ENCODE assay signal across 9 cellular contexts in the genomic region with DNA sequence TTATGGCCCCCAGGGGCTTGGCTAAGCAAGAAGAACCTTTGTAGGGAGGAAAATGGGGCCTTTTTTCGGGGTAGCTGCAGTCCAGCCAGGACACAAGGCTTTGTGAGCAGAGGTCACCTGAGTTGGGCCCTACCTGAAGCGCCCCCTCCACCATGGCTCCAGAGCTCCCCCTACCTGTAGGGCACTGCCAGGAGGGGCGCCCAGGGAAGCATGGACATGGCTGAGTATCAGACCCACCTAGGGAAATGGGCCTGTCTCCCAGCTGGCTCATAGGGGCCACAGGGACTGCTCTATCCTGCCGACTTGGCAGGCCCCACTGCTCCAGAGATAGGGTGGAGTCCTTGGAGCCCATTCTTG. TPM values are rescaled to one million over a fixed set of nuclear protein-coding genes. Genes with fewer than 3 reads are reported as not detected.
A peak's percentile ranks its signal among the peaks of the same experiment; 100 is the strongest.
DNase-seq lines count a peak whose midpoint lies in the region; ATAC-seq and TF ChIP-seq lines count a peak whose summit lies in the region.
"Had no signal": no experiment of that assay in that cellular context is flagged by ENCODE, and none has a peak within 500 bp of the region (broad histone marks: within the 10 kb centered on the region; RNA-seq: fewer than 3 reads in every experiment).

No MANE protein-coding gene starts in this region.

- CTCF ChIA-PET in CD4-positive, alpha-beta memory T cell (lab: Charles Lee; ENCODE audit: partially characterized antibody), result interaction anchor here (1.2 kb wide), 1 partner anchor 74 kb away, joined by 3 read pairs; no protein-coding TSS in a partner anchor

- POLR2A ChIA-PET in CD4-positive, alpha-beta memory T cell (lab: Charles Lee; ENCODE audit: partially characterized antibody), result no interaction called here

- no peaks in the 10 kb centered on the region for H3K36me3 ChIP-seq in endodermal cell (ENCODE audit: control insufficient read depth, insufficient read depth, low read length)
- no peaks in the 10 kb centered on the region for H3K36me3 ChIP-seq in CD4-positive, alpha-beta memory T cell (ENCODE audit: insufficient read depth, low read length)

- 88 to 95% methylated on average over 2 to 4 of the region's 4 CpGs for WGBS in endodermal cell (ENCODE audit: insufficient coverage in 1 of 2, insufficient read length in 1 of 2), 2 experiments

- no peak overlapping the region for H3K9ac ChIP-seq in endodermal cell (ENCODE audit: extremely low read depth, low read length, poor library complexity, severe bottlenecking)

- H3K27ac ChIP-seq in endodermal cell (ENCODE audit: low read depth, low read length) (no peak overlapping the region), caudate nucleus (ENCODE audit: low read depth, low read length) (no peak overlapping the region)
- H3K27ac ChIP-seq in CD4-positive, alpha-beta memory T cell (ENCODE audit: low read depth, low read length), result no peak overlapping the region

- no peaks in the 10 kb centered on the region for H3K9me3 ChIP-seq in endodermal cell (ENCODE audit: control insufficient read depth, low read length)
- H3K9me3 ChIP-seq in CD4-positive, alpha-beta memory T cell (ENCODE audit: control insufficient read depth in 1 of 2, low read length in 2 of 2), result no peaks in the 10 kb centered on the region

- DNase-seq in GM12864 (ENCODE audit: low read depth) (no peak), LNCaP clone FGC (ENCODE audit: low read depth) (no peak), endodermal cell (peak; percentile 55), sciatic nerve (ENCODE audit: low spot score) (no peak), caudate nucleus (lab: John Stamatoyannopoulos, UW) (no peak)
- DNase-seq in CD4-positive, alpha-beta memory T cell, result no peak
- DNase-seq: naive thymus-derived CD8-positive, alpha-beta T cell; stimulated activated CD4-positive, alpha-beta T cell treated with anti-CD3 and anti-CD28 coated beads, Interleukin-12 subunit alpha, Interleukin-12 subunit beta, amount 100 ng/mL, for 4 hours had no signal

- no peaks in the 10 kb centered on the region for H3K4me1 ChIP-seq in endodermal cell (ENCODE audit: control insufficient read depth, insufficient read depth, low read length)
- H3K4me1 ChIP-seq in CD4-positive, alpha-beta memory T cell (ENCODE audit: insufficient read depth, low read length), result no peaks in the 10 kb centered on the region

- no peak overlapping the region for H3K4me3 Mint-ChIP-seq in endodermal cell
- no peak overlapping the region for H3K4me3 Mint-ChIP-seq in CD4-positive, alpha-beta memory T cell
- H3K4me3 Mint-ChIP-seq: naive thymus-derived CD8-positive, alpha-beta T cell had no signal

- H3K4me1 Mint-ChIP-seq in endodermal cell, result no peaks in the 10 kb centered on the region
- H3K4me1 Mint-ChIP-seq in CD4-positive, alpha-beta memory T cell, result no peaks in the 10 kb centered on the region
- H3K4me1 Mint-ChIP-seq: naive thymus-derived CD8-positive, alpha-beta T cell had no signal

- peaks cover 4% of the 10 kb centered on the region for H3K9me3 Mint-ChIP-seq in endodermal cell
- H3K9me3 Mint-ChIP-seq in CD4-positive, alpha-beta memory T cell, result no peaks in the 10 kb centered on the region
- H3K9me3 Mint-ChIP-seq: naive thymus-derived CD8-positive, alpha-beta T cell had no signal

- H3K36me3 Mint-ChIP-seq in endodermal cell (ENCODE audit: low read depth), result no peaks in the 10 kb centered on the region
- H3K36me3 Mint-ChIP-seq in CD4-positive, alpha-beta memory T cell, result no peaks in the 10 kb centered on the region
- H3K36me3 Mint-ChIP-seq: naive thymus-derived CD8-positive, alpha-beta T cell had no signal

- intact Hi-C loops in sciatic nerve (cut with DNase I), result no loop called here
- intact Hi-C loops in CD4-positive, alpha-beta memory T cell (cut with micrococcal nuclease), result no loop called here

- H3K27me3 Mint-ChIP-seq in endodermal cell (ENCODE audit: insufficient read depth), result peaks cover 3% of the 10 kb centered on the region
- peaks cover 2 to 13% of the 10 kb centered on the region in 2 donors for H3K27me3 Mint-ChIP-seq in CD4-positive, alpha-beta memory T cell

- TF ChIP-seq CTCF in GM12864 (IDR thresholded peaks at IDR 0.05; ENCODE audit: low read depth, low read length, missing control alignments) (peak; percentile 32), LNCaP clone FGC (IDR thresholded peaks at IDR 0.05; ENCODE audit: control insufficient read depth, extremely low read depth, insufficient read depth) (peak; percentile 44), endodermal cell (conservative IDR thresholded peaks at IDR 0.05) (peak; percentile 58)

- no peaks in the 10 kb centered on the region for H3K27me3 ChIP-seq in endodermal cell (ENCODE audit: control insufficient read depth, insufficient read depth, low read length, poor library complexity, severe bottlenecking)
- no peaks in the 10 kb centered on the region for H3K27me3 ChIP-seq in CD4-positive, alpha-beta memory T cell (ENCODE audit: insufficient read depth, low read length)

- no peak overlapping the region for H3K4me3 ChIP-seq in GM12864 (ENCODE audit: low read depth, low read length)
- H3K4me3 ChIP-seq in LNCaP clone FGC (ENCODE audit: low read depth, low read length), result peak overlapping the region; percentile 3; the same call in 1 of the 2 replicates
- no peak overlapping the region for H3K4me3 ChIP-seq in endodermal cell (ENCODE audit: low read length)
- H3K4me3 ChIP-seq in CD4-positive, alpha-beta memory T cell (ENCODE audit: low read length in 2 of 2), result no peak overlapping the region

- H3K27ac Mint-ChIP-seq in endodermal cell, result no peak overlapping the region
- H3K27ac Mint-ChIP-seq in CD4-positive, alpha-beta memory T cell, result no peak overlapping the region
- H3K27ac Mint-ChIP-seq: naive thymus-derived CD8-positive, alpha-beta T cell had no signal

- ATAC-seq in sciatic nerve, result peak; percentile 26
- ATAC-seq in GM18861 (IDR thresholded peaks at IDR 0.05; ENCODE audit: unreplicated experiment), result no peak
- ATAC-seq: naive thymus-derived CD8-positive, alpha-beta T cell had no signal

RNA-seq across cellular contexts. Expression of a gene that starts 9.0 kb away (rescaled TPM):
- 1 to 10 TPM; 1.8 to 2.1 TPM for total RNA-seq in endodermal cell
- 1.2 TPM for polyA plus RNA-seq in endodermal cell (2013, experiment 1 of 2)
- 1.0 TPM for polyA plus RNA-seq in endodermal cell (2013, experiment 2 of 2)
- total RNA-seq in sciatic nerve, result 20.4 TPM
- total RNA-seq in CD4-positive, alpha-beta memory T cell, result 1 to 10 TPM; 2.3 to 2.4 TPM
- under 1 TPM; 0.20 to 0.94 TPM for polyA plus RNA-seq in CD4-positive, alpha-beta memory T cell
